ENCODE assay signal across 26 cellular contexts in the genomic region with DNA sequence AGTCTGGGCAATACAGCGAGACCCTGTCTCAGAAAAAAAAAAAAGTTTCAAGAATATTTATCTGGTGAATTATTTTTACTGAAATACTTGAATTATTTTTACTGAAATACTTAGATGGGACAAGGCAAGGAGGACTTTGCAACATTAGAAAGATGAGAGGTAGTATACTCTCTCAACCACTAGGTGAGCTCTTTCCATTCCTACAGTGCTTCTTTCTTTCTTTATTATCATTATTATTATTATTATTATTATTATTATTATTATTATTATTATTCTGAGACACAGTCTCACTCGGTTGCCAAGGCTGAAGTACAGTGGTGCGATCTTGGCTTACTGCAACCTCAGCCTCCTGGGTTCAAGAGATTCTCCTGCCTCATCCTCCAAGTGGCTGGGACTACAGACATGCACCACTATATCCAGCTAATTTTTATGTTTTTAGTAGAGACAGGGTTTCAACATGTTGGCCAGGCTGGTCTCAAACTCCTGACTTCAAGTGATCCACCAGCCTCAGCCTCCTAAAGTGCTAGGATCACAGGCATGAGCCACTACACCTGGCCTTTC.
DNase-seq lines count a peak whose midpoint lies in the region; ATAC-seq, FAIRE-seq and TF ChIP-seq lines count a peak whose summit lies in the region.
"Had no signal": no experiment of that assay in that cellular context is flagged by ENCODE, and none has a peak within 500 bp of the region (broad histone marks: within the 10 kb centered on the region; RNA-seq: fewer than 3 reads in every experiment).

No MANE protein-coding gene starts in this region.

- no peak for FAIRE-seq in K562 (lab: Jason Lieb, UNC)
- FAIRE-seq: GM18507, kidney, RCC 7860 had no signal

- no peaks in the 10 kb centered on the region for H3K9me3 ChIP-seq in K562 (replicated peaks; ENCODE audit: control insufficient read depth, insufficient read depth, low read depth, low read length)
- H3K9me3 ChIP-seq in suprapubic skin, result no peaks in the 10 kb centered on the region
- H3K9me3 ChIP-seq: upper lobe of left lung had no signal

- no peak overlapping the region for H3K27ac ChIP-seq in K562 (ENCODE audit: extremely low read depth, low read depth, low read length)
- H3K27ac ChIP-seq in suprapubic skin, result no peak overlapping the region
- H3K27ac ChIP-seq: epithelial cell of prostate, upper lobe of left lung had no signal

- no peak overlapping the region for H3K4me2 ChIP-seq in K562 (ENCODE audit: insufficient read depth, low read length)

- TF ChIP-seq POLR2A in K562 (conservative IDR thresholded peaks at IDR 0.05), result no peak
- no peak for TF ChIP-seq POLR2A in suprapubic skin (IDR thresholded peaks at IDR 0.05)

- no peak overlapping the region for H3K4me3 ChIP-seq in K562
- no peak overlapping the region for H3K4me3 ChIP-seq in fibroblast of pulmonary artery (replicated peaks; ENCODE audit: low read depth, low read length)
- H3K4me3 ChIP-seq in retinal pigment epithelial cell (ENCODE audit: low read length), result no peak overlapping the region
- no peak overlapping the region for H3K4me3 ChIP-seq in suprapubic skin
- H3K4me3 ChIP-seq: lung, upper lobe of left lung had no signal

- H3K27me3 ChIP-seq in K562 (ENCODE audit: control insufficient read depth in 2 of 2, insufficient read depth in 2 of 2, low read length in 2 of 2) (no peaks in the 10 kb centered on the region), suprapubic skin (no peaks in the 10 kb centered on the region)
- H3K27me3 ChIP-seq: upper lobe of left lung had no signal

- peaks cover 82% of the 10 kb centered on the region for H3K79me2 ChIP-seq in K562 (ENCODE audit: control insufficient read depth, insufficient read depth, low read length)

- ATAC-seq in K562, result 0 out of 3 replicates have a peak, but pooled peaks have one; percentile 32
- no peak for ATAC-seq in HG02840 (IDR thresholded peaks at IDR 0.05; ENCODE audit: low FRiP score, unreplicated experiment)
- ATAC-seq: T-helper 17 cell had no signal

- H3K9me1 ChIP-seq in K562 (ENCODE audit: control insufficient read depth, insufficient read depth, low read length), result no peaks in the 10 kb centered on the region

- H3K36me3 ChIP-seq in K562 (ENCODE audit: control insufficient read depth, insufficient read depth, low read length) (no peaks in the 10 kb centered on the region), suprapubic skin (no peaks in the 10 kb centered on the region)
- H3K36me3 ChIP-seq: upper lobe of left lung had no signal

- no peak overlapping the region for H2AFZ ChIP-seq in K562 (ENCODE audit: low read depth, low read length)

- BruUV-seq in K562 (replicated peaks; lab: Mats Ljungman, UMichigan), result no TSS peak

- H3K27me3 Mint-ChIP-seq in HFFc6 (ENCODE audit: insufficient read depth), result no peaks in the 10 kb centered on the region
- H3K27me3 Mint-ChIP-seq: B cell, T-helper 17 cell had no signal

- H4K20me1 ChIP-seq in K562 (replicated peaks; ENCODE audit: control insufficient read depth, insufficient read depth, low read length), result no peaks in the 10 kb centered on the region

- H3K27ac Mint-ChIP-seq in HFFc6, result no peak overlapping the region
- H3K27ac Mint-ChIP-seq: B cell, T-helper 17 cell had no signal

- CTCF ChIA-PET in K562 (lab: Yijun Ruan, JAX; ENCODE audit: low intra/inter-chr PET ratio), result no interaction called here

- in situ Hi-C loops in K562 (cut with MboI), result no loop called here

- no peak for TF ChIP-seq EP300 in K562 (IDR thresholded peaks at IDR 0.05; ENCODE audit: low read length)
- no peak for TF ChIP-seq EP300 in suprapubic skin (IDR thresholded peaks at IDR 0.05)

- H3K9ac ChIP-seq in K562 (ENCODE audit: insufficient read depth in 1 of 2, low read depth in 2 of 2, low read length in 2 of 2), result no peak overlapping the region

- TF ChIP-seq CTCF in HFFc6 (IDR thresholded peaks at IDR 0.05), result peak; percentile 70
- peak in 2 of 3 experiments; percentile 24 to 30; a peak in 2 of 6 replicates for TF ChIP-seq CTCF in K562 (IDR thresholded peaks at IDR 0.05 in 2 of 3, conservative IDR thresholded peaks at IDR 0.05 in 1 of 3; ENCODE audit: insufficient read depth in 2 of 3, low read depth in 1 of 3, low read length in 3 of 3)
- TF ChIP-seq CTCF in fibroblast of pulmonary artery (IDR thresholded peaks at IDR 0.05; ENCODE audit: low read length, missing control alignments), result peak; percentile 27
- peak; percentile 38 for TF ChIP-seq CTCF in retinal pigment epithelial cell (conservative IDR thresholded peaks at IDR 0.05; ENCODE audit: low read depth, low read length)
- TF ChIP-seq CTCF in suprapubic skin (IDR thresholded peaks at IDR 0.05), result no peak

- DNase-seq in HFFc6 (no peak), K562 (ENCODE audit: extremely low read depth in 1 of 4, low spot score in 3 of 4) (peak in 1 of 4 experiments; percentile 15), fibroblast of pulmonary artery (ENCODE audit: low read depth) (no peak), retinal pigment epithelial cell (ENCODE audit: low read depth) (no peak), suprapubic skin (ENCODE audit: low spot score in 2 of 2) (no peak), epidermal melanocyte (ENCODE audit: insufficient read length, low spot score) (no peak), AG08396 (ENCODE audit: low spot score) (no peak)
- DNase-seq: activated CD4-positive, alpha-beta T cell treated with anti-CD3 and anti-CD28 coated beads for 4 hours; activated CD8-positive, alpha-beta memory T cell treated with anti-CD3 and anti-CD28 coated beads for 24 hours; activated gamma-delta T cell; activated T-cell treated with anti-CD3 and anti-CD28 coated beads, Interleukin-2, amount 50 U/mL, for 1 hour; GDM1; KG1; kidney; NCI-H1694; NCI-H2171 treated with DMSO at 0.1 percent for 48 hours; NCI-H526; posterior cingulate gyrus; T-helper 17 cell; upper lobe of left lung had no signal

- intact Hi-C loops in K562 (cut with micrococcal nuclease), result loop anchor here (10.0 kb wide), 2 partner anchors 65 to 105 kb away; no protein-coding TSS in a partner anchor

- POLR2A ChIA-PET in K562 (lab: Yijun Ruan, JAX), result interaction anchor here (0.5 to 1.2 kb wide), 2 partner anchors 8 to 1060 kb away, joined by 4 to 5 read pairs; no protein-coding TSS in a partner anchor

- 79% methylated on average over 3 of the region's 3 CpGs for WGBS in K562 (ENCODE audit: insufficient coverage, low coverage, missing lambda C conversion rate)
- WGBS in suprapubic skin, result 94% methylated on average over 3 of the region's 3 CpGs

- H3K36me3 Mint-ChIP-seq in HFFc6 (ENCODE audit: low read depth), result no peaks in the 10 kb centered on the region

- no peak overlapping the region for H3K4me3 Mint-ChIP-seq in HFFc6
- H3K4me3 Mint-ChIP-seq: B cell, T-helper 17 cell had no signal

- H3K4me1 ChIP-seq in K562 (replicated peaks in 1 of 2; ENCODE audit: control insufficient read depth in 2 of 2, insufficient read depth in 2 of 2, low read length in 2 of 2) (peaks cover 0 to 24% of the 10 kb centered on the region in 2 experiments; a peak in 3 of 5 replicates), suprapubic skin (no peaks in the 10 kb centered on the region)
- H3K4me1 ChIP-seq: upper lobe of left lung had no signal

- TF ChIP-seq RAD21 in K562 (CRISPR knock-in tag; conservative IDR thresholded peaks at IDR 0.05 in 1 of 2, IDR thresholded peaks at IDR 0.05 in 1 of 2), result 0 out of 4 replicates have a peak, but pooled peaks of 1 of the 2 experiments have one; percentile 7

- H3K9me3 Mint-ChIP-seq in HFFc6, result no peaks in the 10 kb centered on the region

- H3K4me1 Mint-ChIP-seq in HFFc6 (ENCODE audit: low read depth), result peaks cover 39% of the 10 kb centered on the region
- H3K4me1 Mint-ChIP-seq: B cell, T-helper 17 cell had no signal

TF ChIP-seq in K562, 482 proteins besides CTCF, POLR2A, EP300 and RAD21:
- TF ChIP-seq DNMT1 (IDR thresholded peaks at IDR 0.05) (no peak), E2F6 (IDR thresholded peaks at IDR 0.05; ENCODE audit: borderline replicate concordance in 1 of 2, extremely low read depth in 1 of 2, insufficient read depth in 1 of 2, insufficient read length in 1 of 2, low read depth in 1 of 2, low read length in 1 of 2, poor library complexity in 1 of 2, severe bottlenecking in 1 of 2) (no peak), CXXC5 (CRISPR knock-in tag; IDR thresholded peaks at IDR 0.05) (no peak), KLF1 (tag; IDR thresholded peaks at IDR 0.05) (no peak)
- TF ChIP-seq, protein P1, sequence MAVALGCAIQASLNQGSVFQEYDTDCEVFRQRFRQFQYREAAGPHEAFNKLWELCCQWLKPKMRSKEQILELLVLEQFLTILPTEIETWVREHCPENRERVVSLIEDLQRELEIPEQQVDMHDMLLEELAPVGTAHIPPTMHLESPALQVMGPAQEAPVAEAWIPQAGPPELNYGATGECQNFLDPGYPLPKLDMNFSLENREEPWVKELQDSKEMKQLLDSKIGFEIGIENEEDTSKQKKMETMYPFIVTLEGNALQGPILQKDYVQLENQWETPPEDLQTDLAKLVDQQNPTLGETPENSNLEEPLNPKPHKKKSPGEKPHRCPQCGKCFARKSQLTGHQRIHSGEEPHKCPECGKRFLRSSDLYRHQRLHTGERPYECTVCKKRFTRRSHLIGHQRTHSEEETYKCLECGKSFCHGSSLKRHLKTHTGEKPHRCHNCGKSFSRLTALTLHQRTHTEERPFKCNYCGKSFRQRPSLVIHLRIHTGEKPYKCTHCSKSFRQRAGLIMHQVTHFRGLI (CRISPR knock-in tag; IDR thresholded peaks at IDR 0.05), result no peak

Comparison
In these comparisons a context has a peak if more than half of its experiments do, and no peak if none do; other contexts are left out.
1. CTCF ChIP-seq: peak in HFFc6 (single experiment), K562 (2 of 3), fibroblast of pulmonary artery (single experiment) and retinal pigment epithelial cell (single experiment); none in suprapubic skin (0 of 2).